Comparison of ENCODE assay signal across 8 cellular contexts in the genomic region with DNA sequence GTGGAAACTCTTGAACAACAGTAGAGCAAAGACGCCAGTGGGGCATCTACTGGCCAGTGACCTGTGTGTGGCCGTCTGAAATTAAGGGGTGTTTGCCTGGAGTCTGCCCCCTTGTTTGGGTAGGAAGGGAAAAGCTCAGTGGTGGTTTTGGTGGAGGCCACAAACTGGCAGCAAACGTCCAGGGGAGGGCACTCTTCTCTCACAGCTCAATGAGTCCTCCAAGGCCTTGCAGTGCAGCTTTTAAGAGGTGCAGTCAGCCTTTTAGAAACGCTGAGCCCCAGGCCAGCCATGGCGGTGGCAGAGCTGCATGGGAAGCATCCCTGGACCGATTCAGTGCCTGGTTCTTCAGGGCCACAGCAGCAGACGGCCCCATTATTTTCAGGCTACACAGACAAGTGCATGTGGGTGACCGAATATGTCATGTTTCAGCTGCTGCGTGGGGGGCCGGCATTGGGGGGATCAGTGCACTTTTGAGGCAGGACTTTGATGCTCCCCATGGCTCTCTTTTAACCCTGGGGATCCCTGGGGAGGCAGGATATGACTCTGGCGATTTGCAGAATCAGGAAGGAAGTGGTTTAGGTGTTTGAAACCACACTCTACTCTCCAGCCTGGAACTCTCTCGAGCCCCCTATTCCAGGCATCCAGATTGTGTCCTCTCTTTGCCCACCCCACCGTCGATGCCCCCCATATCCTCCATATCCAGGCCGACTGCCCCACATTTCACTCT.
DNase-seq lines count a peak whose midpoint lies in the region; ATAC-seq, FAIRE-seq and TF ChIP-seq lines count a peak whose summit lies in the region.

No MANE protein-coding gene starts in this region.

- CTCF ChIA-PET in RWPE1 (lab: Yijun Ruan, JAX) = interaction anchor here (0.5 to 1.3 kb wide), 18 partner anchors 15 to 986 kb away, joined by 3 to 9 read pairs (median 3); no protein-coding TSS in a partner anchor

- peaks cover 0 to 4% (median 4%) of the 10 kb centered on the region in 3 donors for H3K4me1 ChIP-seq in pancreas

- no peaks in the 10 kb centered on the region for H3K27me3 ChIP-seq in pancreas

- peak in 3 of 4 donors; percentile 37 to 67 (median 41) for ATAC-seq in pancreas
- no peak for ATAC-seq in HG03135 (IDR thresholded peaks at IDR 0.05; ENCODE audit: unreplicated experiment)
- no peak for ATAC-seq in activated naive CD4-positive, alpha-beta T cell treated with anti-CD3 and anti-CD28 coated beads, Interleukin-2, amount 50 U/mL, for 72 hours

- peak; percentile 5 for DNase-seq in CD1c-positive myeloid dendritic cell (ENCODE audit: extremely low spot score)
- peak; percentile 42 for DNase-seq in KBM-7
- DNase-seq in RWPE1 (ENCODE audit: low spot score) = peak; percentile 46
- DNase-seq in frontal cortex (ENCODE audit: low spot score in 2 of 2) = peak; percentile 33 to 55
- DNase-seq in pancreas = peak in 4 of 6 donors; percentile 23 to 41 (median 33)
- DNase-seq in activated naive CD4-positive, alpha-beta T cell treated with anti-CD3 and anti-CD28 coated beads, Interleukin-2, amount 50 U/mL, for 72 hours (ENCODE audit: low spot score in 2 of 2) = no peak
- DNase-seq in activated CD4-positive, CD25-positive, alpha-beta regulatory T cell treated with anti-CD3 and anti-CD28 coated beads, Interleukin-2, amount 50 U/mL, for 72 hours = no peak

- no peaks in the 10 kb centered on the region for H3K36me3 Mint-ChIP-seq in activated naive CD4-positive, alpha-beta T cell treated with anti-CD3 and anti-CD28 coated beads, Interleukin-2, amount 50 U/mL, for 72 hours

- TF ChIP-seq CTCF in RWPE1 (conservative IDR thresholded peaks at IDR 0.05; ENCODE audit: low read depth) = no peak; the same call in 1 of the 2 replicates
- peak in 2 of 4 donors; percentile 23 to 38 for TF ChIP-seq CTCF in pancreas (IDR thresholded peaks at IDR 0.05)

- no peak overlapping the region for H3K27ac Mint-ChIP-seq in activated naive CD4-positive, alpha-beta T cell treated with anti-CD3 and anti-CD28 coated beads, Interleukin-2, amount 50 U/mL, for 72 hours

- no peaks in the 10 kb centered on the region for H3K9me3 ChIP-seq in pancreas

- no peak overlapping the region for H3K27ac ChIP-seq in RWPE1
- no peak overlapping the region for H3K27ac ChIP-seq in pancreas

- in situ Hi-C loops in KBM-7 (cut with MboI; ENCODE audit: low pct_unique_long_range_greater_than_20kb, low sequenced_read_pairs) = no loop called here

- H3K4me3 ChIP-seq in pancreas = no peak overlapping the region

- no peak for FAIRE-seq in frontal cortex (lab: Jason Lieb, UNC)
- no peak for FAIRE-seq in pancreas (lab: Jason Lieb, UNC)

- POLR2A ChIA-PET in RWPE1 (lab: Yijun Ruan, JAX; ENCODE audit: low non-redundant PET) = no interaction called here

- intact Hi-C loops in pancreas (cut with DNase I) = no loop called here

- no peaks in the 10 kb centered on the region for H3K9me3 Mint-ChIP-seq in activated naive CD4-positive, alpha-beta T cell treated with anti-CD3 and anti-CD28 coated beads, Interleukin-2, amount 50 U/mL, for 72 hours

- H3K36me3 ChIP-seq in pancreas = no peaks in the 10 kb centered on the region

- WGBS in pancreas, 2 donors = 61 to 69% methylated on average over 15 of the region's 15 CpGs

Comparison
In these comparisons a context has a peak if more than half of its experiments do, and no peak if none do; other contexts are left out.
1. DNase-seq: peak in CD1c-positive myeloid dendritic cell (single experiment), KBM-7 (single experiment), RWPE1 (single experiment), frontal cortex (2 of 2) and pancreas (4 of 6); none in activated naive CD4-positive, alpha-beta T cell treated with anti-CD3 and anti-CD28 coated beads, Interleukin-2, amount 50 U/mL, for 72 hours (0 of 2) and activated CD4-positive, CD25-positive, alpha-beta regulatory T cell treated with anti-CD3 and anti-CD28 coated beads, Interleukin-2, amount 50 U/mL, for 72 hours (single experiment).
2. ATAC-seq: peak in pancreas (3 of 4); none in HG03135 (single experiment) and activated naive CD4-positive, alpha-beta T cell treated with anti-CD3 and anti-CD28 coated beads, Interleukin-2, amount 50 U/mL, for 72 hours (0 of 2).